ENCODE assay signal across 1 cellular context in the genomic region with DNA sequence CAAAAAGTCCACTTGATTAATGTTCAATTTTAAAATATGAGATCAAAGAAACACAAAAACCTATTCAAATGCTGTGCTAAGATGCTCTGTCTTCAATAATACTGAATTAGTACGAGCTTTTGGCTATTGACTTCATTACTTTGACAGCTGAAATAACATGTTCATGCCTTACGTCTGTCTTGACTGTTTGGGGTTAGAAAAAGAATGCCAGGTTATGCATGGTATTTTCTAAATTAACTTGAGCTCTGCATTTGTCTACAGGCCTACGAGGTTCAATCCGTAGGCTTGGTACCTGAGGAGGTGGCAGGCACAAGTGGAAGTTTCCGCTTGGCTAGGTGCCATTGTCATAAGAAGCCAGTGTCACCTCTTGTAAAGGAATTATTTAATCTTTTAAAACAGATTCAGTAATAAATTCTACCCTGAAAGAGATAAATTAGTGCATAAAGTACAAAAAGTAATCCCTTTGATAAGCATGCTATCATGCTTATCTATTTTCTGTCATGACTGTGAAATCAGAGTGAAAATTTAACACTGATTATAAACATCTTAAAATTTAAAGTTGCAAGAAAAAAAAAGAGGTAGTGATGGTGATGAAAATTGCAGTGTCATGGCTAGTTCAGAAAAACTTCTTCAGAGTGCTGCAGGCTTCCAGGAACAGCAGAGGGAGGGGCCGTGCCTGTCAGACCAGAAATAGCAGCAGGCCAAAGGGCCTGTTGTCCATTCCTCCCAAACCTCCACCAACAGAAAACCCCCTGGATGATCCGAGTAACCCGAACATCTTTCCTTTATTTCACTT.
TF ChIP-seq lines count a peak whose summit lies in the region.

No MANE protein-coding gene starts in this region.

TF ChIP-seq in GM23338, 12 proteins besides CTCF, POLR2A, EP300 and RAD21 (continued from another document):
- TF ChIP-seq ZNF462 (CRISPR knock-in tag; IDR thresholded peaks at IDR 0.05) (no peak), NANOG (IDR thresholded peaks at IDR 0.05; ENCODE audit: borderline replicate concordance) (no peak), REST (IDR thresholded peaks at IDR 0.05; ENCODE audit: unreplicated experiment) (no peak)
